In the genomic region with DNA sequence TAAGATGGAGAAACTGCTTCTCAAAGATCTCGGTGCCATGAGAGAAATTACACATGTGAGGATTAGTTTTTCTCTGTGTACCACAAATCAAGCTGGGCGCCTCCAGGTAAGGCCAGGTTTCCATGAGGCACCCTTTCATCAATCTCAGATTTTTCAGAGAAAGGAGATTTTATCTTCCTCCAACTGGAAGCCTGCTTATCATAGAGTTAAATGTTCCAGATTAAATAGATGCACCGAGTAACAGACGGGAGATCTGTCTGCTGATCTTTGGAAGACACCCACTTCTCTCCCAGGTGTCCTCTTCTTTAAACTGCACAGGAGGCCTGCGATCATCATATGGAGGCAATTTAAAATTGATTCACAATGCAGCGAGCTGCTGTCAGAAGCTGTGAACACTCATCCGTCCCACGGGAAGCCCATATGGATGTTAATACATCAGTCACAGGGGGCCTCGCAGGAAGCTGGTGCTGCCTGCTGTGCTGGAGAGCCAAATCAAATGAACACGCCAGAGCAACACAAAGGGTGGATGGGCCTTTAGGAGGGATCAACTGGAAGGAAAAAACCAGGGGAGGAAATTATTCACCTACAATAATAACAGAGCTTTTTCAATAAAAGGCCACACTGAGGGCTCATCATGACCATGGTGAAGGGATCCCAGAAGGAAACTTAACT, we compare ENCODE assay signal across 12 cellular contexts.
DNase-seq lines count a peak whose midpoint lies in the region; ATAC-seq and TF ChIP-seq lines count a peak whose summit lies in the region.
"Had no signal": no experiment of that assay in that cellular context is flagged by ENCODE, and none has a peak within 500 bp of the region (broad histone marks: within the 10 kb centered on the region; RNA-seq: fewer than 3 reads in every experiment).

No MANE protein-coding gene starts in this region.

- H3K27me3 Mint-ChIP-seq in natural killer cell (ENCODE audit: low read depth in 2 of 2) = no peaks in the 10 kb centered on the region
- H3K27me3 Mint-ChIP-seq in activated T-helper 2 cell treated with anti-CD3 and anti-CD28 coated beads, Interferon-gamma antibody, Interleukin-2, Interleukin-4, amounts not matched to agents 10 μg/mL and 5 μg/mL and 100 μg/mL, durations not matched to agents 14 hours and 24 hours and 36 hours (ENCODE audit: low read depth) = no peaks in the 10 kb centered on the region

- H3K9me3 Mint-ChIP-seq in natural killer cell = no peaks in the 10 kb centered on the region
- H3K9me3 Mint-ChIP-seq in activated T-helper 2 cell treated with anti-CD3 and anti-CD28 coated beads, Interferon-gamma antibody, Interleukin-2, Interleukin-4, amounts not matched to agents 10 μg/mL and 5 μg/mL and 100 μg/mL, durations not matched to agents 14 hours and 24 hours and 36 hours = no peaks in the 10 kb centered on the region

- H3K27ac Mint-ChIP-seq in natural killer cell = peak overlapping the region; percentile 86 to 87
- H3K27ac Mint-ChIP-seq in activated T-helper 2 cell treated with anti-CD3 and anti-CD28 coated beads, Interferon-gamma antibody, Interleukin-2, Interleukin-4, amounts not matched to agents 10 μg/mL and 5 μg/mL and 100 μg/mL, durations not matched to agents 14 hours and 24 hours and 36 hours = no peak overlapping the region
- H3K27ac Mint-ChIP-seq: CD14-positive monocyte had no signal

- peak; percentile 86 for DNase-seq in COR-L47 (lab: John Stamatoyannopoulos, UW)
- peak; percentile 37 for DNase-seq in NCI-H1417 treated with DMSO at 0.1 percent for 48 hours (lab: John Stamatoyannopoulos, UW)
- peak; percentile 24 for DNase-seq in brain pericyte (ENCODE audit: low read depth, low spot score)
- no peak for DNase-seq in natural killer cell
- no peak for DNase-seq in NOMO-1 treated with DMSO at 0.1 percent for 48 hours (lab: John Stamatoyannopoulos, UW; ENCODE audit: unreplicated experiment)
- DNase-seq in activated T-helper 2 cell treated with anti-CD3 and anti-CD28 coated beads, Interferon-gamma antibody, Interleukin-2, Interleukin-4, amounts not matched to agents 10 μg/mL and 5 μg/mL and 100 μg/mL, durations not matched to agents 14 hours and 24 hours and 36 hours (ENCODE audit: low spot score) = no peak
- DNase-seq in T-helper 9 cell = no peak
- DNase-seq in DMS79 treated with DMSO at 0.1 percent for 48 hours (lab: John Stamatoyannopoulos, UW) = no peak
- DNase-seq: activated CD4-positive, alpha-beta T cell treated with anti-CD3 and anti-CD28 coated beads for 1 hour; naive thymus-derived CD4-positive, alpha-beta T cell had no signal

- peak overlapping the region; percentile 86 for H3K4me3 Mint-ChIP-seq in natural killer cell
- H3K4me3 Mint-ChIP-seq in activated T-helper 2 cell treated with anti-CD3 and anti-CD28 coated beads, Interferon-gamma antibody, Interleukin-2, Interleukin-4, amounts not matched to agents 10 μg/mL and 5 μg/mL and 100 μg/mL, durations not matched to agents 14 hours and 24 hours and 36 hours (ENCODE audit: low read depth) = no peak overlapping the region
- H3K4me3 Mint-ChIP-seq: CD14-positive monocyte had no signal

- no peak for ATAC-seq in natural killer cell
- ATAC-seq: K562 had no signal

- intact Hi-C loops in natural killer cell (cut with micrococcal nuclease) = no loop called here
- intact Hi-C loops in activated T-helper 2 cell treated with anti-CD3 and anti-CD28 coated beads, Interferon-gamma antibody, Interleukin-2, Interleukin-4, amounts not matched to agents 10 μg/mL and 5 μg/mL and 100 μg/mL, durations not matched to agents 14 hours and 24 hours and 36 hours (cut with micrococcal nuclease) = no loop called here

- peaks cover 53 to 70% of the 10 kb centered on the region in 2 donors for H3K4me1 Mint-ChIP-seq in natural killer cell
- H3K4me1 Mint-ChIP-seq in activated T-helper 2 cell treated with anti-CD3 and anti-CD28 coated beads, Interferon-gamma antibody, Interleukin-2, Interleukin-4, amounts not matched to agents 10 μg/mL and 5 μg/mL and 100 μg/mL, durations not matched to agents 14 hours and 24 hours and 36 hours (ENCODE audit: low read depth) = no peaks in the 10 kb centered on the region

- TF ChIP-seq CTCF in natural killer cell (IDR thresholded peaks at IDR 0.05) = no peak

- no peaks in the 10 kb centered on the region for H3K36me3 Mint-ChIP-seq in natural killer cell
- no peaks in the 10 kb centered on the region for H3K36me3 Mint-ChIP-seq in activated T-helper 2 cell treated with anti-CD3 and anti-CD28 coated beads, Interferon-gamma antibody, Interleukin-2, Interleukin-4, amounts not matched to agents 10 μg/mL and 5 μg/mL and 100 μg/mL, durations not matched to agents 14 hours and 24 hours and 36 hours (ENCODE audit: low read depth)
- H3K36me3 Mint-ChIP-seq: naive thymus-derived CD4-positive, alpha-beta T cell had no signal

Comparison
In these comparisons a context has a peak if more than half of its experiments do, and no peak if none do; other contexts are left out.
1. DNase-seq: peak in COR-L47 (single experiment), NCI-H1417 treated with DMSO at 0.1 percent for 48 hours (single experiment) and brain pericyte (single experiment); none in natural killer cell (single experiment), NOMO-1 treated with DMSO at 0.1 percent for 48 hours (single experiment), activated T-helper 2 cell treated with anti-CD3 and anti-CD28 coated beads, Interferon-gamma antibody, Interleukin-2, Interleukin-4, amounts not matched to agents 10 μg/mL and 5 μg/mL and 100 μg/mL, durations not matched to agents 14 hours and 24 hours and 36 hours (single experiment), T-helper 9 cell (single experiment) and DMS79 treated with DMSO at 0.1 percent for 48 hours (single experiment).